8 cellular contexts compared by ENCODE assay signal in genomic region chr17:81440511-81441244, GRCh38. TPM values are rescaled to one million over a fixed set of nuclear protein-coding genes. Genes with fewer than 3 reads are reported as not detected.
DNase-seq lines count a peak whose midpoint lies in the region; ATAC-seq and TF ChIP-seq lines count a peak whose summit lies in the region.

No MANE protein-coding gene starts in this region.

- POLR2A ChIA-PET in CD4-positive, alpha-beta memory T cell (lab: Charles Lee; ENCODE audit: partially characterized antibody), result no interaction called here

- H3K4me3 Mint-ChIP-seq in activated naive CD8-positive, alpha-beta T cell treated with anti-CD3 and anti-CD28 coated beads for 36 hours, result no peak overlapping the region
- no peak overlapping the region for H3K4me3 Mint-ChIP-seq in neural progenitor cell
- H3K4me3 Mint-ChIP-seq in CD4-positive, alpha-beta memory T cell, result no peak overlapping the region

- TF ChIP-seq CTCF in neural progenitor cell (IDR thresholded peaks at IDR 0.05), result peak; percentile 73

- H3K4me3 ChIP-seq in Karpas-422 (ENCODE audit: low read length) (no peak overlapping the region), neural progenitor cell (no peak overlapping the region)
- no peak overlapping the region for H3K4me3 ChIP-seq in CD4-positive, alpha-beta memory T cell (ENCODE audit: low read length in 2 of 2)

- no peaks in the 10 kb centered on the region for H3K4me1 ChIP-seq in Karpas-422 (ENCODE audit: low read length)
- H3K4me1 ChIP-seq in neural progenitor cell, result peaks cover 25% of the 10 kb centered on the region
- no peaks in the 10 kb centered on the region for H3K4me1 ChIP-seq in CD4-positive, alpha-beta memory T cell (ENCODE audit: insufficient read depth, low read length)

- intact Hi-C loops in CD4-positive, alpha-beta memory T cell (cut with micrococcal nuclease), result no loop called here

- H2AFZ ChIP-seq in Karpas-422 (ENCODE audit: low read length), result no peak overlapping the region
- H2AFZ ChIP-seq in neural progenitor cell (replicated peaks), result no peak overlapping the region

- peak; percentile 3 to 29 for DNase-seq in NOMO-1 (lab: John Stamatoyannopoulos, UW; ENCODE audit: unreplicated experiment in 2 of 2)
- DNase-seq in NOMO-1 treated with dmso at 0.1 percent for 144 hours (lab: John Stamatoyannopoulos, UW; ENCODE audit: unreplicated experiment), result no peak
- DNase-seq in Karpas-422, result peak; percentile 84
- peak; percentile 40 for DNase-seq in activated naive CD8-positive, alpha-beta T cell treated with anti-CD3 and anti-CD28 coated beads for 36 hours
- peak; percentile 80 for DNase-seq in neural progenitor cell (ENCODE audit: low spot score)
- DNase-seq in cerebellar nuclear complex (lab: John Stamatoyannopoulos, UW), result no peak
- no peak for DNase-seq in CD4-positive, alpha-beta memory T cell

- H3K79me2 ChIP-seq in Karpas-422 (ENCODE audit: low read length) (no peaks in the 10 kb centered on the region), neural progenitor cell (ENCODE audit: low read depth) (no peaks in the 10 kb centered on the region)

- peaks cover 5% of the 10 kb centered on the region for H3F3A ChIP-seq in neural progenitor cell (ENCODE audit: low read depth)

- H3K27me3 Mint-ChIP-seq in activated naive CD8-positive, alpha-beta T cell treated with anti-CD3 and anti-CD28 coated beads for 36 hours, result peaks cover 21% of the 10 kb centered on the region
- H3K27me3 Mint-ChIP-seq in neural progenitor cell (ENCODE audit: insufficient read depth, low read depth), result no peaks in the 10 kb centered on the region
- peaks cover 0 to 4% of the 10 kb centered on the region in 2 donors for H3K27me3 Mint-ChIP-seq in CD4-positive, alpha-beta memory T cell

- CTCF ChIA-PET in CD4-positive, alpha-beta memory T cell (lab: Charles Lee; ENCODE audit: partially characterized antibody), result no interaction called here

- H3K9ac ChIP-seq in Karpas-422 (ENCODE audit: low read length), result no peak overlapping the region
- no peak overlapping the region for H3K9ac ChIP-seq in neural progenitor cell

- ATAC-seq in GM21515 (IDR thresholded peaks at IDR 0.05; ENCODE audit: unreplicated experiment), result no peak

- H3K4me2 ChIP-seq in Karpas-422 (ENCODE audit: low read depth, low read length, poor library complexity, severe bottlenecking), result no peak overlapping the region
- H3K4me2 ChIP-seq in neural progenitor cell, result no peak overlapping the region

- H3K4me1 Mint-ChIP-seq in activated naive CD8-positive, alpha-beta T cell treated with anti-CD3 and anti-CD28 coated beads for 36 hours, result peaks cover 2% of the 10 kb centered on the region
- peaks cover 10% of the 10 kb centered on the region for H3K4me1 Mint-ChIP-seq in neural progenitor cell
- no peaks in the 10 kb centered on the region for H3K4me1 Mint-ChIP-seq in CD4-positive, alpha-beta memory T cell

- H3K9me2 ChIP-seq in Karpas-422 (replicated peaks; ENCODE audit: insufficient read depth, low read length), result no peaks in the 10 kb centered on the region

- H3K27ac ChIP-seq in Karpas-422 (ENCODE audit: low read length), result no peak overlapping the region
- no peak overlapping the region for H3K27ac ChIP-seq in neural progenitor cell
- H3K27ac ChIP-seq in CD4-positive, alpha-beta memory T cell (ENCODE audit: low read depth, low read length), result no peak overlapping the region

- H3K27me3 ChIP-seq in Karpas-422 (ENCODE audit: low read length) (no peaks in the 10 kb centered on the region), neural progenitor cell (no peaks in the 10 kb centered on the region)
- H3K27me3 ChIP-seq in CD4-positive, alpha-beta memory T cell (ENCODE audit: insufficient read depth, low read length), result no peaks in the 10 kb centered on the region

- no peaks in the 10 kb centered on the region for H3K9me3 Mint-ChIP-seq in activated naive CD8-positive, alpha-beta T cell treated with anti-CD3 and anti-CD28 coated beads for 36 hours
- H3K9me3 Mint-ChIP-seq in neural progenitor cell, result no peaks in the 10 kb centered on the region
- H3K9me3 Mint-ChIP-seq in CD4-positive, alpha-beta memory T cell, result no peaks in the 10 kb centered on the region

- H3K36me3 ChIP-seq in Karpas-422 (ENCODE audit: insufficient read depth, low read length), result no peaks in the 10 kb centered on the region
- H3K36me3 ChIP-seq in neural progenitor cell, result no peaks in the 10 kb centered on the region
- H3K36me3 ChIP-seq in CD4-positive, alpha-beta memory T cell (ENCODE audit: insufficient read depth, low read length), result no peaks in the 10 kb centered on the region

- H3K27ac Mint-ChIP-seq in activated naive CD8-positive, alpha-beta T cell treated with anti-CD3 and anti-CD28 coated beads for 36 hours, result no peak overlapping the region
- H3K27ac Mint-ChIP-seq in neural progenitor cell, result no peak overlapping the region
- no peak overlapping the region for H3K27ac Mint-ChIP-seq in CD4-positive, alpha-beta memory T cell

- H3K36me3 Mint-ChIP-seq in activated naive CD8-positive, alpha-beta T cell treated with anti-CD3 and anti-CD28 coated beads for 36 hours, result no peaks in the 10 kb centered on the region
- H3K36me3 Mint-ChIP-seq in neural progenitor cell, result no peaks in the 10 kb centered on the region
- no peaks in the 10 kb centered on the region for H3K36me3 Mint-ChIP-seq in CD4-positive, alpha-beta memory T cell

- H4K20me1 ChIP-seq in Karpas-422 (ENCODE audit: insufficient read depth, low read depth, low read length) (no peaks in the 10 kb centered on the region), neural progenitor cell (ENCODE audit: low read depth) (peaks cover 38% of the 10 kb centered on the region)

- H3K9me3 ChIP-seq in Karpas-422 (ENCODE audit: low read length), result no peaks in the 10 kb centered on the region
- H3K9me3 ChIP-seq in neural progenitor cell (ENCODE audit: low read depth), result no peaks in the 10 kb centered on the region
- H3K9me3 ChIP-seq in CD4-positive, alpha-beta memory T cell (ENCODE audit: control insufficient read depth in 1 of 2, low read length in 2 of 2), result no peaks in the 10 kb centered on the region

RNA-seq across cellular contexts. Expression of gene BAHCC1, which starts 45.4 kb away (rescaled TPM):
- not detected in 2 replicates for total RNA-seq in Karpas-422 (2014; rRNA removed; shearing (Covaris generic); ENCODE audit: low replicate concordance)
- under 1 TPM; 0.08 to 0.25 TPM for total RNA-seq in activated naive CD8-positive, alpha-beta T cell treated with anti-CD3 and anti-CD28 coated beads for 36 hours
- total RNA-seq in neural progenitor cell (ENCODE audit: low replicate concordance), result 3.4 and 26.3 TPM in 2 replicates
- not detected for total RNA-seq in CD4-positive, alpha-beta memory T cell
- polyA plus RNA-seq in CD4-positive, alpha-beta memory T cell, result not detected

Comparison
In these comparisons a context has a peak if more than half of its experiments do, and no peak if none do; other contexts are left out.
1. DNase-seq: peak in NOMO-1 (2 of 2), Karpas-422 (single experiment), activated naive CD8-positive, alpha-beta T cell treated with anti-CD3 and anti-CD28 coated beads for 36 hours (single experiment) and neural progenitor cell (single experiment); none in NOMO-1 treated with dmso at 0.1 percent for 144 hours (single experiment), cerebellar nuclear complex (0 of 2) and CD4-positive, alpha-beta memory T cell (0 of 5).